ENCODE assay signal across 15 cellular contexts in genomic region chr3:17081520-17081919, GRCh38.
"Had no signal": no experiment of that assay in that cellular context is flagged by ENCODE, and none has a peak within 500 bp of the region (broad histone marks: within the 10 kb centered on the region; RNA-seq: fewer than 3 reads in every experiment).

No MANE protein-coding gene starts in this region.

- H3K27ac ChIP-seq: brain microvascular endothelial cell, epithelial cell of prostate, neural progenitor cell, sigmoid colon, thyroid gland had no signal

- H3K27me3 ChIP-seq: brain microvascular endothelial cell, neural progenitor cell, sigmoid colon, thyroid gland had no signal

- H3K36me3 ChIP-seq: brain microvascular endothelial cell, sigmoid colon, thyroid gland had no signal

- H3K4me3 Mint-ChIP-seq: activated CD4-positive, alpha-beta T cell treated with anti-CD3 and anti-CD28 coated beads, Interleukin-2, amount 10 ng/mL, durations not matched to agents 7 days and 5 days; activated naive CD4-positive, alpha-beta T cell treated with anti-CD3 and anti-CD28 coated beads for 36 hours; activated T-cell treated with anti-CD3 and anti-CD28 coated beads, Interleukin-2, amount 50 U/mL, for 4 hours; neural progenitor cell; stimulated activated naive B cell treated with anti-CD40 and anti-IgM and Interleukin-4, amounts not matched to agents 10 μg/mL and 1 μg/mL and 100 μg/mL, for 72 hours had no signal

- H3K9me3 ChIP-seq: sigmoid colon, thyroid gland had no signal

- H3K4me3 ChIP-seq: neural progenitor cell, sigmoid colon, thyroid gland had no signal

- DNase-seq: activated CD4-positive, alpha-beta T cell treated with anti-CD3 and anti-CD28 coated beads, Interleukin-2, amount 10 ng/mL, durations not matched to agents 7 days and 5 days; activated CD8-positive, alpha-beta memory T cell treated with anti-CD3 and anti-CD28 coated beads, Interleukin-2, amount 50 U/mL, for 4 hours; activated naive CD4-positive, alpha-beta T cell treated with anti-CD3 and anti-CD28 coated beads for 36 hours; activated T-cell treated with anti-CD3 and anti-CD28 coated beads, Interleukin-2, amount 50 U/mL, for 4 hours; brain microvascular endothelial cell; foreskin fibroblast; hippocampal formation; mammary epithelial cell; sigmoid colon; stimulated activated naive B cell treated with anti-CD40 and anti-IgM and Interleukin-4, amounts not matched to agents 10 μg/mL and 1 μg/mL and 100 μg/mL, for 72 hours; SW 1271; thyroid gland had no signal

- H3K4me1 ChIP-seq: neural progenitor cell, sigmoid colon, thyroid gland had no signal

- H3K27me3 Mint-ChIP-seq: activated CD4-positive, alpha-beta T cell treated with anti-CD3 and anti-CD28 coated beads, Interleukin-2, amount 10 ng/mL, durations not matched to agents 7 days and 5 days; stimulated activated naive B cell treated with anti-CD40 and anti-IgM and Interleukin-4, amounts not matched to agents 10 μg/mL and 1 μg/mL and 100 μg/mL, for 72 hours had no signal

- H3K27ac Mint-ChIP-seq: activated CD4-positive, alpha-beta T cell treated with anti-CD3 and anti-CD28 coated beads, Interleukin-2, amount 10 ng/mL, durations not matched to agents 7 days and 5 days; activated naive CD4-positive, alpha-beta T cell treated with anti-CD3 and anti-CD28 coated beads for 36 hours; stimulated activated naive B cell treated with anti-CD40 and anti-IgM and Interleukin-4, amounts not matched to agents 10 μg/mL and 1 μg/mL and 100 μg/mL, for 72 hours had no signal

- H3K9me3 Mint-ChIP-seq: activated naive CD4-positive, alpha-beta T cell treated with anti-CD3 and anti-CD28 coated beads for 36 hours; stimulated activated naive B cell treated with anti-CD40 and anti-IgM and Interleukin-4, amounts not matched to agents 10 μg/mL and 1 μg/mL and 100 μg/mL, for 72 hours had no signal

- ATAC-seq: activated T-cell treated with anti-CD3 and anti-CD28 coated beads, Interleukin-2, amount 50 U/mL, for 4 hours; left lobe of liver; stimulated activated naive B cell treated with anti-CD40 and anti-IgM and Interleukin-4, amounts not matched to agents 10 μg/mL and 1 μg/mL and 100 μg/mL, for 72 hours had no signal
